18 cellular contexts compared by ENCODE assay signal in the genomic region with DNA sequence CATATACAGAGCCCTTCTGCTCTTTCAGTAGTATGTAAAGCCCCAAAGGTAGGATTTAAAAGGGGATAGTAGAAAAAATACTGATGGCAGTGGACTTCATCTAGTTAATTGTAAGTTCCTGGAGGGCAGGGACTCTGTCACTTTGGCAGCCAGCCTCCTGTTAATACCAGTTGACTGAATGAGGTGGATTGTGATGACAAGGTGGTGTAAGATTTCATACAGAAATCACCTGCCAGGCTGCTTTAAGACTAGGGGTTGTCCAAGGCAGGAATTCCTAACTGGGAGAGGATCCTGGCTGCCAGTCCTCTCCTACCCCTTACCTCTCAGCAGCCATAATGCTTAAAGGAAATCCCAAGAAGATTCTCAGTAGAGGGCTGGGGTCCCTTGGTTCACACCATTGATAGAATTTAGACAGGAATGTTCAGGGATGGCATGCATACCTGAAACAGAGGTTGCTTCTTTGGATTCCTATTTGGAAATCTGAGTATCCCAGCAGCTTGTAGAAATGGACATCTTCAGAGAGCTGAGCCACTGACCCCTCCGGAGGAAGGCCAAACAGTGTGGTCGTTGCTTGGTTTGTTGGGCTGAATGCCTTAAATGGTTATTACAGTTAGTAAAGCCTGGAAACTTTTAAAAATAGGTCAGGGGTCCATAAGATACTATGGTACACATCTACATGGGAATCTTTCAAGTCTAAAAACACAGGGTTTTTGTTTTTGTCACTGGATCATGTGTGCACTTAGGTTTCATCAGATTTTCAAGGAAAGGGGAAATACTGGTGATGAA. TPM values are rescaled to one million over a fixed set of nuclear protein-coding genes. Genes with fewer than 3 reads are reported as not detected.
DNase-seq lines count a peak whose midpoint lies in the region; ATAC-seq and TF ChIP-seq lines count a peak whose summit lies in the region.
"Had no signal": no experiment of that assay in that cellular context is flagged by ENCODE, and none has a peak within 500 bp of the region (broad histone marks: within the 10 kb centered on the region; RNA-seq: fewer than 3 reads in every experiment).

No MANE protein-coding gene starts in this region.

- H3K79me2 ChIP-seq in GM23338 (replicated peaks; ENCODE audit: insufficient read depth): peaks cover 100% of the 10 kb centered on the region

- no peak overlapping the region for H2AFZ ChIP-seq in GM23338

- H3K27me3 ChIP-seq in GM23338 (ENCODE audit: insufficient read depth): no peaks in the 10 kb centered on the region
- no peaks in the 10 kb centered on the region for H3K27me3 ChIP-seq in psoas muscle (ENCODE audit: insufficient read depth in 3 of 3, low read length in 2 of 3)
- no peaks in the 10 kb centered on the region for H3K27me3 ChIP-seq in lower lobe of right lung (ENCODE audit: low read depth)
- H3K27me3 ChIP-seq: ascending aorta, BLaER1 had no signal

- H3K27ac Mint-ChIP-seq in GM23338: no peak overlapping the region; the same call in 1 of the 2 replicates
- peak overlapping the region; percentile 7 for H3K27ac Mint-ChIP-seq in activated CD8-positive, alpha-beta T cell treated with anti-CD3 and anti-CD28 coated beads for 36 hours
- H3K27ac Mint-ChIP-seq: stimulated activated naive CD8-positive, alpha-beta T cell treated with anti-CD3 and anti-CD28 coated beads, Interleukin-15, Interleukin-2, amounts not matched to agents 100 ng/mL and 50 ng/mL, for 24 hours had no signal

- peaks cover 51% of the 10 kb centered on the region for H4K20me1 ChIP-seq in GM23338 (replicated peaks; ENCODE audit: insufficient read depth)

- ATAC-seq in GM23338: no peak
- no peak for ATAC-seq in activated CD8-positive, alpha-beta T cell treated with anti-CD3 and anti-CD28 coated beads for 36 hours
- ATAC-seq in left cardiac atrium: peak; percentile 20 to 35
- peak; percentile 75 to 86 (median 78) for ATAC-seq in psoas muscle
- ATAC-seq in lower lobe of right lung: no peak

- intact Hi-C loops in activated CD8-positive, alpha-beta T cell treated with anti-CD3 and anti-CD28 coated beads for 36 hours (cut with micrococcal nuclease): loop anchor here (10.0 kb wide), 1 partner anchor 289 kb away; no protein-coding TSS in a partner anchor
- intact Hi-C loops in left cardiac atrium (cut with DNase I) (loop anchor here in 1 of 2 donors (10.0 kb wide), 1 partner anchor 119 kb away; no protein-coding TSS in a partner anchor), psoas muscle (cut with DNase I) (loop anchor here (10.0 kb wide), 2 partner anchors 129 to 139 kb away; no protein-coding TSS in a partner anchor), lower lobe of right lung (cut with DNase I) (no loop called here)

- POLR2A ChIA-PET in activated CD8-positive, alpha-beta T cell treated with anti-CD3 and anti-CD28 coated beads for 36 hours (lab: Charles Lee): interaction anchor here (1.4 to 1.7 kb wide), 2 partner anchors 8 to 15 kb away, joined by 3 to 7 read pairs; partner anchors contain the start of gene DYRK2
- POLR2A ChIA-PET in GM10248 (lab: Yijun Ruan, JAX): no interaction called here

- H3F3A ChIP-seq in GM23338 (replicated peaks; ENCODE audit: low read depth): no peaks in the 10 kb centered on the region

- H3K9me3 Mint-ChIP-seq in GM23338: no peaks in the 10 kb centered on the region
- no peaks in the 10 kb centered on the region for H3K9me3 Mint-ChIP-seq in activated CD8-positive, alpha-beta T cell treated with anti-CD3 and anti-CD28 coated beads for 36 hours
- H3K9me3 Mint-ChIP-seq: stimulated activated naive CD8-positive, alpha-beta T cell treated with anti-CD3 and anti-CD28 coated beads, Interleukin-15, Interleukin-2, amounts not matched to agents 100 ng/mL and 50 ng/mL, for 24 hours had no signal

- TF ChIP-seq CTCF in GM23338 (conservative IDR thresholded peaks at IDR 0.05; ENCODE audit: low read depth in 2 of 2) (no peak), psoas muscle (IDR thresholded peaks at IDR 0.05) (no peak), lower lobe of right lung (IDR thresholded peaks at IDR 0.05) (no peak), GM10248 (IDR thresholded peaks at IDR 0.05; ENCODE audit: control extremely low read depth, extremely low read depth, low read depth, missing control alignments) (no peak)
- TF ChIP-seq CTCF in activated CD8-positive, alpha-beta T cell treated with anti-CD3 and anti-CD28 coated beads for 36 hours (IDR thresholded peaks at IDR 0.05): no peak

- no peaks in the 10 kb centered on the region for H3K9me2 ChIP-seq in GM23338 (ENCODE audit: insufficient read depth)

- no peak overlapping the region for H3K4me3 ChIP-seq in GM23338
- peak overlapping the region; percentile 29 for H3K4me3 ChIP-seq in psoas muscle
- no peak overlapping the region for H3K4me3 ChIP-seq in lower lobe of right lung
- H3K4me3 ChIP-seq: ascending aorta, BLaER1, skin epidermis had no signal

- 0 out of 2 replicates have a peak overlapping the region, but pooled peaks have one; percentile 16 for H3K27ac ChIP-seq in GM23338 (ENCODE audit: low read depth)
- peak overlapping the region; percentile 99 for H3K27ac ChIP-seq in psoas muscle
- no peak overlapping the region for H3K27ac ChIP-seq in lower lobe of right lung
- H3K27ac ChIP-seq: ascending aorta, BLaER1, skin epidermis had no signal

- no peak overlapping the region for H3K4me3 Mint-ChIP-seq in GM23338
- H3K4me3 Mint-ChIP-seq in activated CD8-positive, alpha-beta T cell treated with anti-CD3 and anti-CD28 coated beads for 36 hours: no peak overlapping the region
- H3K4me3 Mint-ChIP-seq: stimulated activated naive CD8-positive, alpha-beta T cell treated with anti-CD3 and anti-CD28 coated beads, Interleukin-15, Interleukin-2, amounts not matched to agents 100 ng/mL and 50 ng/mL, for 24 hours had no signal

- CTCF ChIA-PET in activated CD8-positive, alpha-beta T cell treated with anti-CD3 and anti-CD28 coated beads for 36 hours (lab: Charles Lee): interaction anchor here (1.2 kb wide), 2 partner anchors 39 to 214 kb away, joined by 3 to 4 read pairs; no protein-coding TSS in a partner anchor
- CTCF ChIA-PET in GM10248 (lab: Yijun Ruan, JAX): interaction anchor here (1.3 kb wide), 1 partner anchor 11 kb away, joined by 3 read pairs; no protein-coding TSS in a partner anchor

- DNase-seq in GM23338 (ENCODE audit: low spot score): no peak
- no peak for DNase-seq in activated CD8-positive, alpha-beta T cell treated with anti-CD3 and anti-CD28 coated beads for 36 hours
- DNase-seq in left cardiac atrium: no peak
- no peak for DNase-seq in psoas muscle
- no peak for DNase-seq in lower lobe of right lung
- no peak for DNase-seq in NCI-H128 (lab: John Stamatoyannopoulos, UW; ENCODE audit: unreplicated experiment)
- no peak for DNase-seq in GM10248 (ENCODE audit: extremely low spot score)
- DNase-seq: dermis blood vessel endothelial cell, EL, MM.1S, NCI-H2029 treated with DMSO at 0.1 percent for 48 hours, NCI-H774, RPMI8226, T1000 had no signal

- 22 to 26% (median 26%) methylated on average over 2 of the region's 2 CpGs for WGBS in psoas muscle, 3 donors

- no peaks in the 10 kb centered on the region for H3K27me3 Mint-ChIP-seq in GM23338 (ENCODE audit: insufficient read depth, low read depth, poor library complexity)
- H3K27me3 Mint-ChIP-seq in activated CD8-positive, alpha-beta T cell treated with anti-CD3 and anti-CD28 coated beads for 36 hours: no peaks in the 10 kb centered on the region
- H3K27me3 Mint-ChIP-seq: stimulated activated naive CD8-positive, alpha-beta T cell treated with anti-CD3 and anti-CD28 coated beads, Interleukin-15, Interleukin-2, amounts not matched to agents 100 ng/mL and 50 ng/mL, for 24 hours had no signal

- H3K9me3 ChIP-seq in psoas muscle: no peaks in the 10 kb centered on the region
- H3K9me3 ChIP-seq in lower lobe of right lung: no peaks in the 10 kb centered on the region
- H3K9me3 ChIP-seq: ascending aorta, BLaER1 had no signal

- H3K36me3 Mint-ChIP-seq in GM23338 (ENCODE audit: low read depth): peaks cover 66% of the 10 kb centered on the region
- H3K36me3 Mint-ChIP-seq in activated CD8-positive, alpha-beta T cell treated with anti-CD3 and anti-CD28 coated beads for 36 hours (ENCODE audit: low read depth): peaks cover 68% of the 10 kb centered on the region

- H3K36me3 ChIP-seq in GM23338 (ENCODE audit: insufficient read depth) (peaks cover 9% of the 10 kb centered on the region), psoas muscle (ENCODE audit: insufficient read depth in 1 of 2, low read depth in 1 of 2) (peaks cover 0 to 19% of the 10 kb centered on the region in 2 donors), lower lobe of right lung (peaks cover 29% of the 10 kb centered on the region)

- H3K4me1 Mint-ChIP-seq in GM23338: peaks cover 37% of the 10 kb centered on the region
- peaks cover 81% of the 10 kb centered on the region for H3K4me1 Mint-ChIP-seq in activated CD8-positive, alpha-beta T cell treated with anti-CD3 and anti-CD28 coated beads for 36 hours (ENCODE audit: low read depth)

- H3K4me2 ChIP-seq in GM23338: no peak overlapping the region
- H3K4me2 ChIP-seq: BLaER1 had no signal

- H3K4me1 ChIP-seq in GM23338 (ENCODE audit: insufficient read depth) (peaks cover 22% of the 10 kb centered on the region), psoas muscle (peaks cover 86% of the 10 kb centered on the region), lower lobe of right lung (peaks cover 31% of the 10 kb centered on the region)

TF ChIP-seq in GM23338, 12 proteins besides CTCF, POLR2A, EP300 and RAD21 (continues in another document):
- no peak for TF ChIP-seq POLR2AphosphoS5 (IDR thresholded peaks at IDR 0.05; ENCODE audit: low read depth)

RNA-seq across cellular contexts. Expression of gene DYRK2, which starts 7.5 kb away (rescaled TPM):
- total RNA-seq in GM23338 (2014; rRNA removed; shearing (Covaris generic)): 30.4 and 34.1 TPM in 2 replicates
- 6.9 and 7.1 TPM in 2 replicates for polyA plus RNA-seq in GM23338 (2016; fragmentation: Nextera tagmentation; extraction: Ambion mirVana)
- total RNA-seq in activated CD8-positive, alpha-beta T cell treated with anti-CD3 and anti-CD28 coated beads for 36 hours: 10 to 100 TPM; 28.8 to 33.7 TPM
- total RNA-seq in left cardiac atrium: 10 to 100 TPM; 61.7 to 67.4 TPM
- 10 to 100 TPM; 11.0 to 46.4 (median 21.5) TPM for total RNA-seq in psoas muscle
- polyA plus RNA-seq in psoas muscle: 10 to 100 TPM in 1 of 3 donors, 1 to 10 TPM in 2; 2.8 to 10.2 (median 4.6) TPM
- total RNA-seq in lower lobe of right lung: 17.6 TPM

Comparison
In these comparisons a context has a peak if more than half of its experiments do, and no peak if none do; other contexts are left out.
1. ATAC-seq: peak in left cardiac atrium (2 of 2) and psoas muscle (4 of 4); none in GM23338 (single experiment), activated CD8-positive, alpha-beta T cell treated with anti-CD3 and anti-CD28 coated beads for 36 hours (single experiment) and lower lobe of right lung (0 of 2).